ENCODE assay signal across 1 cellular context in the genomic region with DNA sequence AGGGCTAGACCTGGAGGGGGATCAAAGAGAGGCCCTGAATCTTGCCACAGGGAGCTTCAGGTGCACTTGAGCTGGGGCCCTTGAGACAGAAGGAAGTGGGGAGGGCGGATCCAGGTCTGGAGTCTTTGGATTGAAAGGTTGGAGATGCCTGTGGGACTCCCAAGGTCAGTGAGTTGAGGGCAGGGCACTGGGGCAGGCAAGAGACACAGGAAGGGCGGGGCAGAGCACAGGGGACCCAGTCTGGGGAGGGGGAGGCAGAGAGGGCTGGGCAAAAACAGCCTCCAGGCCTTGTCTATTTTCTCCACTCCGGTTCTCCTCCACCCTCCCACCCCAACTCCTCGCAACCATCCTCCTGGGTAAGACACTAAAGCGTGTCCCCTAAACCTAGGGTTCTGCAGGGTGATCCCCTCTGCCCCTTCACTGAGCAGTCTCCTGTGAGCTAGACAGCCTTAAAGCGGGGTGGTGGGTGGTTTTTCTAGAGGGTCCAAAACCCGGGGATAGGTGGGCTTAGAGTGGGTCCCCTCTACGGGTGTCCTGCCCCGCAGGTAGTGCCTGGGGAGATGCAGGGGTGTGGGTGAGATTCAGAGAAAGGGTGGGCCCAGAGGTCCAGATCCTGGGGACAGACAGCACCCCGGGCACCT.
TF ChIP-seq lines count a peak whose summit lies in the region.

No MANE protein-coding gene starts in this region.

TF ChIP-seq in GM23338, 12 proteins besides CTCF, POLR2A, EP300 and RAD21 (continued from another document):
- TF ChIP-seq, protein P1, sequence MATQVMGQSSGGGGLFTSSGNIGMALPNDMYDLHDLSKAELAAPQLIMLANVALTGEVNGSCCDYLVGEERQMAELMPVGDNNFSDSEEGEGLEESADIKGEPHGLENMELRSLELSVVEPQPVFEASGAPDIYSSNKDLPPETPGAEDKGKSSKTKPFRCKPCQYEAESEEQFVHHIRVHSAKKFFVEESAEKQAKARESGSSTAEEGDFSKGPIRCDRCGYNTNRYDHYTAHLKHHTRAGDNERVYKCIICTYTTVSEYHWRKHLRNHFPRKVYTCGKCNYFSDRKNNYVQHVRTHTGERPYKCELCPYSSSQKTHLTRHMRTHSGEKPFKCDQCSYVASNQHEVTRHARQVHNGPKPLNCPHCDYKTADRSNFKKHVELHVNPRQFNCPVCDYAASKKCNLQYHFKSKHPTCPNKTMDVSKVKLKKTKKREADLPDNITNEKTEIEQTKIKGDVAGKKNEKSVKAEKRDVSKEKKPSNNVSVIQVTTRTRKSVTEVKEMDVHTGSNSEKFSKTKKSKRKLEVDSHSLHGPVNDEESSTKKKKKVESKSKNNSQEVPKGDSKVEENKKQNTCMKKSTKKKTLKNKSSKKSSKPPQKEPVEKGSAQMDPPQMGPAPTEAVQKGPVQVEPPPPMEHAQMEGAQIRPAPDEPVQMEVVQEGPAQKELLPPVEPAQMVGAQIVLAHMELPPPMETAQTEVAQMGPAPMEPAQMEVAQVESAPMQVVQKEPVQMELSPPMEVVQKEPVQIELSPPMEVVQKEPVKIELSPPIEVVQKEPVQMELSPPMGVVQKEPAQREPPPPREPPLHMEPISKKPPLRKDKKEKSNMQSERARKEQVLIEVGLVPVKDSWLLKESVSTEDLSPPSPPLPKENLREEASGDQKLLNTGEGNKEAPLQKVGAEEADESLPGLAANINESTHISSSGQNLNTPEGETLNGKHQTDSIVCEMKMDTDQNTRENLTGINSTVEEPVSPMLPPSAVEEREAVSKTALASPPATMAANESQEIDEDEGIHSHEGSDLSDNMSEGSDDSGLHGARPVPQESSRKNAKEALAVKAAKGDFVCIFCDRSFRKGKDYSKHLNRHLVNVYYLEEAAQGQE (IDR thresholded peaks at IDR 0.05; ENCODE audit: unreplicated experiment), result no peak
- TF ChIP-seq, protein P2, sequence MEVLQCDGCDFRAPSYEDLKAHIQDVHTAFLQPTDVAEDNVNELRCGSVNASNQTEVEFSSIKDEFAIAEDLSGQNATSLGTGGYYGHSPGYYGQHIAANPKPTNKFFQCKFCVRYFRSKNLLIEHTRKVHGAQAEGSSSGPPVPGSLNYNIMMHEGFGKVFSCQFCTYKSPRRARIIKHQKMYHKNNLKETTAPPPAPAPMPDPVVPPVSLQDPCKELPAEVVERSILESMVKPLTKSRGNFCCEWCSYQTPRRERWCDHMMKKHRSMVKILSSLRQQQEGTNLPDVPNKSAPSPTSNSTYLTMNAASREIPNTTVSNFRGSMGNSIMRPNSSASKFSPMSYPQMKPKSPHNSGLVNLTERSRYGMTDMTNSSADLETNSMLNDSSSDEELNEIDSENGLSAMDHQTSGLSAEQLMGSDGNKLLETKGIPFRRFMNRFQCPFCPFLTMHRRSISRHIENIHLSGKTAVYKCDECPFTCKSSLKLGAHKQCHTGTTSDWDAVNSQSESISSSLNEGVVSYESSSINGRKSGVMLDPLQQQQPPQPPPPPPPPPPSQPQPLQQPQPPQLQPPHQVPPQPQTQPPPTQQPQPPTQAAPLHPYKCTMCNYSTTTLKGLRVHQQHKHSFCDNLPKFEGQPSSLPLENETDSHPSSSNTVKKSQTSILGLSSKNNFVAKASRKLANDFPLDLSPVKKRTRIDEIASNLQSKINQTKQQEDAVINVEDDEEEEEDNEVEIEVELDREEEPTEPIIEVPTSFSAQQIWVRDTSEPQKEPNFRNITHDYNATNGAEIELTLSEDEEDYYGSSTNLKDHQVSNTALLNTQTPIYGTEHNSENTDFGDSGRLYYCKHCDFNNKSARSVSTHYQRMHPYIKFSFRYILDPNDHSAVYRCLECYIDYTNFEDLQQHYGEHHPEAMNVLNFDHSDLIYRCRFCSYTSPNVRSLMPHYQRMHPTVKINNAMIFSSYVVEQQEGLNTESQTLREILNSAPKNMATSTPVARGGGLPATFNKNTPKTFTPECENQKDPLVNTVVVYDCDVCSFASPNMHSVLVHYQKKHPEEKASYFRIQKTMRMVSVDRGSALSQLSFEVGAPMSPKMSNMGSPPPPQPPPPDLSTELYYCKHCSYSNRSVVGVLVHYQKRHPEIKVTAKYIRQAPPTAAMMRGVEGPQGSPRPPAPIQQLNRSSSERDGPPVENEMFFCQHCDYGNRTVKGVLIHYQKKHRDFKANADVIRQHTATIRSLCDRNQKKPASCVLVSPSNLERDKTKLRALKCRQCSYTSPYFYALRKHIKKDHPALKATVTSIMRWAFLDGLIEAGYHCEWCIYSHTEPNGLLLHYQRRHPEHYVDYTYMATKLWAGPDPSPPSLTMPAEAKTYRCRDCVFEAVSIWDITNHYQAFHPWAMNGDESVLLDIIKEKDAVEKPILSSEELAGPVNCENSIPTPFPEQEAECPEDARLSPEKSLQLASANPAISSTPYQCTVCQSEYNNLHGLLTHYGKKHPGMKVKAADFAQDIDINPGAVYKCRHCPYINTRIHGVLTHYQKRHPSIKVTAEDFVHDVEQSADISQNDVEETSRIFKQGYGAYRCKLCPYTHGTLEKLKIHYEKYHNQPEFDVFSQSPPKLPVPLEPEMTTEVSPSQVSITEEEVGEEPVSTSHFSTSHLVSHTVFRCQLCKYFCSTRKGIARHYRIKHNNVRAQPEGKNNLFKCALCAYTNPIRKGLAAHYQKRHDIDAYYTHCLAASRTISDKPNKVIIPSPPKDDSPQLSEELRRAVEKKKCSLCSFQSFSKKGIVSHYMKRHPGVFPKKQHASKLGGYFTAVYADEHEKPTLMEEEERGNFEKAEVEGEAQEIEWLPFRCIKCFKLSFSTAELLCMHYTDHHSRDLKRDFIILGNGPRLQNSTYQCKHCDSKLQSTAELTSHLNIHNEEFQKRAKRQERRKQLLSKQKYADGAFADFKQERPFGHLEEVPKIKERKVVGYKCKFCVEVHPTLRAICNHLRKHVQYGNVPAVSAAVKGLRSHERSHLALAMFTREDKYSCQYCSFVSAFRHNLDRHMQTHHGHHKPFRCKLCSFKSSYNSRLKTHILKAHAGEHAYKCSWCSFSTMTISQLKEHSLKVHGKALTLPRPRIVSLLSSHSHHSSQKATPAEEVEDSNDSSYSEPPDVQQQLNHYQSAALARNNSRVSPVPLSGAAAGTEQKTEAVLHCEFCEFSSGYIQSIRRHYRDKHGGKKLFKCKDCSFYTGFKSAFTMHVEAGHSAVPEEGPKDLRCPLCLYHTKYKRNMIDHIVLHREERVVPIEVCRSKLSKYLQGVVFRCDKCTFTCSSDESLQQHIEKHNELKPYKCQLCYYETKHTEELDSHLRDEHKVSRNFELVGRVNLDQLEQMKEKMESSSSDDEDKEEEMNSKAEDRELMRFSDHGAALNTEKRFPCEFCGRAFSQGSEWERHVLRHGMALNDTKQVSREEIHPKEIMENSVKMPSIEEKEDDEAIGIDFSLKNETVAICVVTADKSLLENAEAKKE (CRISPR knock-in tag; IDR thresholded peaks at IDR 0.05), result no peak
